ENCODE assay signal across 14 cellular contexts in genomic region chr12:123744836-123745235, GRCh38. TPM values are rescaled to one million over a fixed set of nuclear protein-coding genes. Genes with fewer than 3 reads are reported as not detected.
A peak's percentile ranks its signal among the peaks of the same experiment; 100 is the strongest.
DNase-seq lines count a peak whose midpoint lies in the region; ATAC-seq and TF ChIP-seq lines count a peak whose summit lies in the region.
"Had no signal": no experiment of that assay in that cellular context is flagged by ENCODE, and none has a peak within 500 bp of the region (broad histone marks: within the 10 kb centered on the region; RNA-seq: fewer than 3 reads in every experiment).

No MANE protein-coding gene starts in this region.

- peak; percentile 32 for TF ChIP-seq CTCF in left ventricle myocardium inferior (IDR thresholded peaks at IDR 0.05; ENCODE audit: borderline replicate concordance)
- peak; percentile 64 for TF ChIP-seq CTCF in PC-3 (conservative IDR thresholded peaks at IDR 0.05; ENCODE audit: low read depth, low read length)
- TF ChIP-seq CTCF in endothelial cell (IDR thresholded peaks at IDR 0.05; ENCODE audit: unreplicated experiment), result no peak
- TF ChIP-seq CTCF in upper lobe of right lung (IDR thresholded peaks at IDR 0.05), result no peak

- H3K36me3 ChIP-seq in left ventricle myocardium inferior, result peaks cover 86% of the 10 kb centered on the region
- peaks cover 22% of the 10 kb centered on the region; the same call in 1 of the 2 replicates for H3K36me3 ChIP-seq in PC-3 (ENCODE audit: low read depth, low read length)
- H3K36me3 ChIP-seq in upper lobe of right lung, result peaks cover 71% of the 10 kb centered on the region

- no peaks in the 10 kb centered on the region for H3K9me3 Mint-ChIP-seq in endothelial cell (ENCODE audit: unreplicated experiment)
- H3K9me3 Mint-ChIP-seq: stimulated activated memory B cell treated with anti-CD40 and anti-IgM and Interleukin-4, amounts not matched to agents 10 μg/mL and 1 μg/mL and 100 μg/mL, for 72 hours had no signal

- H3K4me1 ChIP-seq in left ventricle myocardium inferior, result no peaks in the 10 kb centered on the region
- no peaks in the 10 kb centered on the region for H3K4me1 ChIP-seq in PC-3 (ENCODE audit: insufficient read depth, low read length)
- no peaks in the 10 kb centered on the region for H3K4me1 ChIP-seq in upper lobe of right lung
- H3K4me1 ChIP-seq: Peyer's patch had no signal

- no peaks in the 10 kb centered on the region for H3K27me3 ChIP-seq in left ventricle myocardium inferior (ENCODE audit: low read depth)
- H3K27me3 ChIP-seq in PC-3 (ENCODE audit: low read length), result no peaks in the 10 kb centered on the region
- H3K27me3 ChIP-seq in upper lobe of right lung, result no peaks in the 10 kb centered on the region
- H3K27me3 ChIP-seq: left lung, Peyer's patch had no signal

- CTCF ChIA-PET in PC-3 (lab: Charles Lee), result no interaction called here

- H3K79me2 ChIP-seq in PC-3 (ENCODE audit: low read length), result no peaks in the 10 kb centered on the region

- H3K4me3 ChIP-seq in left ventricle myocardium inferior (no peak overlapping the region), PC-3 (ENCODE audit: low read length) (no peak overlapping the region), upper lobe of right lung (no peak overlapping the region)
- H3K4me3 ChIP-seq: left lung, Peyer's patch had no signal

- H3K9me3 ChIP-seq in left ventricle myocardium inferior (replicated peaks) (no peaks in the 10 kb centered on the region), PC-3 (ENCODE audit: low read length) (no peaks in the 10 kb centered on the region), upper lobe of right lung (no peaks in the 10 kb centered on the region)
- H3K9me3 ChIP-seq: left lung, Peyer's patch had no signal

- no peaks in the 10 kb centered on the region for H4K20me1 ChIP-seq in PC-3 (ENCODE audit: low read length)

- H3F3A ChIP-seq in PC-3 (ENCODE audit: low read length, unreplicated experiment), result no peaks in the 10 kb centered on the region

- no peaks in the 10 kb centered on the region for H3K27me3 Mint-ChIP-seq in endothelial cell (ENCODE audit: unreplicated experiment)
- H3K27me3 Mint-ChIP-seq: stimulated activated memory B cell treated with anti-CD40 and anti-IgM and Interleukin-4, amounts not matched to agents 10 μg/mL and 1 μg/mL and 100 μg/mL, for 72 hours had no signal

- H2AFZ ChIP-seq in PC-3 (ENCODE audit: low read length), result no peak overlapping the region

- ATAC-seq in left ventricle myocardium superior (no peak), PC-3 (peak; percentile 76), upper lobe of right lung (peak; percentile 51), HG02840 (IDR thresholded peaks at IDR 0.05; ENCODE audit: low FRiP score, unreplicated experiment) (no peak)
- ATAC-seq: left lung; stimulated activated memory B cell treated with anti-CD40 and anti-IgM and Interleukin-4, amounts not matched to agents 10 μg/mL and 1 μg/mL and 100 μg/mL, for 72 hours had no signal

- no peak for DNase-seq in left ventricle myocardium inferior
- no peak for DNase-seq in left ventricle myocardium superior
- DNase-seq in PC-3, result peak; percentile 34
- peak; percentile 12 for DNase-seq in endothelial cell (ENCODE audit: low spot score)
- DNase-seq in upper lobe of right lung, result no peak
- DNase-seq in NCI-H2081 treated with DMSO at 0.1 percent for 48 hours (lab: John Stamatoyannopoulos, UW), result no peak
- DNase-seq in HPDE6-E6E7 (ENCODE audit: extremely low spot score), result no peak
- DNase-seq: amniotic stem cell, left lung, NCI-H1694 treated with DMSO at 0.1 percent for 48 hours, Peyer's patch had no signal

- intact Hi-C loops in left ventricle myocardium inferior (cut with micrococcal nuclease), result no loop called here
- intact Hi-C loops in left ventricle myocardium superior (cut with micrococcal nuclease), result no loop called here
- intact Hi-C loops in PC-3 (cut with micrococcal nuclease), result no loop called here
- intact Hi-C loops in upper lobe of right lung (cut with DNase I), result no loop called here

- H3K4me3 Mint-ChIP-seq in endothelial cell (ENCODE audit: unreplicated experiment), result no peak overlapping the region
- H3K4me3 Mint-ChIP-seq: stimulated activated memory B cell treated with anti-CD40 and anti-IgM and Interleukin-4, amounts not matched to agents 10 μg/mL and 1 μg/mL and 100 μg/mL, for 72 hours had no signal

- no peaks in the 10 kb centered on the region for H3K9me2 ChIP-seq in PC-3 (replicated peaks; ENCODE audit: low read length)

- no peak overlapping the region for H3K27ac ChIP-seq in left ventricle myocardium inferior (replicated peaks)
- no peak overlapping the region for H3K27ac ChIP-seq in PC-3 (ENCODE audit: low read length)
- H3K27ac ChIP-seq in upper lobe of right lung, result no peak overlapping the region
- H3K27ac ChIP-seq: left lung, Peyer's patch had no signal

- no peak overlapping the region for H3K9ac ChIP-seq in PC-3 (ENCODE audit: low read length)

- no peak overlapping the region for H3K4me2 ChIP-seq in PC-3 (ENCODE audit: low read length)

- H3K27ac Mint-ChIP-seq in endothelial cell (ENCODE audit: unreplicated experiment), result peak overlapping the region; percentile 3
- H3K27ac Mint-ChIP-seq: stimulated activated memory B cell treated with anti-CD40 and anti-IgM and Interleukin-4, amounts not matched to agents 10 μg/mL and 1 μg/mL and 100 μg/mL, for 72 hours had no signal

- no peaks in the 10 kb centered on the region for H3K4me1 Mint-ChIP-seq in endothelial cell (ENCODE audit: unreplicated experiment)

- POLR2A ChIA-PET in PC-3 (lab: Charles Lee; ENCODE audit: unreplicated experiment), result no interaction called here

- peaks cover 53% of the 10 kb centered on the region for H3K36me3 Mint-ChIP-seq in endothelial cell (ENCODE audit: low read depth, unreplicated experiment)

- no TSS peak for BruUV-seq in PC-3 (replicated peaks; lab: Mats Ljungman, UMichigan)

RNA-seq across cellular contexts. Expression of gene DNAH10, which starts 17.3 kb away (rescaled TPM):
- total RNA-seq in left ventricle myocardium inferior (not detected), left ventricle myocardium superior (0.25 TPM), PC-3 (2014; rRNA removed) (0.15 and 0.17 TPM in 2 replicates), endothelial cell (ENCODE audit: unreplicated experiment) (1.2 TPM), upper lobe of right lung (0.23 TPM)
- total RNA-seq: glomerular endothelial cell had no signal

RNA-seq across cellular contexts. Expression of gene ATP6V0A2, which starts 32.7 kb away (rescaled TPM):
- total RNA-seq in left ventricle myocardium inferior, result 12.4 TPM
- total RNA-seq in left ventricle myocardium superior, result 11.5 TPM
- total RNA-seq in PC-3 (2014; rRNA removed), result 27.8 and 34.2 TPM in 2 replicates
- 52.4 TPM for total RNA-seq in endothelial cell (ENCODE audit: unreplicated experiment)
- 27.8 TPM for total RNA-seq in upper lobe of right lung

Comparison
In these comparisons a context has a peak if more than half of its experiments do, and no peak if none do; other contexts are left out.
1. DNase-seq: peak in PC-3 (single experiment) and endothelial cell (single experiment); none in left ventricle myocardium inferior (single experiment), left ventricle myocardium superior (single experiment), upper lobe of right lung (single experiment), NCI-H2081 treated with DMSO at 0.1 percent for 48 hours (single experiment) and HPDE6-E6E7 (single experiment).
2. CTCF ChIP-seq: peak in left ventricle myocardium inferior (single experiment) and PC-3 (single experiment); none in endothelial cell (single experiment) and upper lobe of right lung (single experiment).
3. ATAC-seq: peak in PC-3 (single experiment) and upper lobe of right lung (single experiment); none in left ventricle myocardium superior (single experiment) and HG02840 (single experiment).